In genomic region chr11:123454796-123455195, GRCh38 we compare ENCODE assay signal across 16 cellular contexts. TPM values are rescaled to one million over a fixed set of nuclear protein-coding genes. Genes with fewer than 3 reads are reported as not detected.
DNase-seq lines count a peak whose midpoint lies in the region; ATAC-seq and TF ChIP-seq lines count a peak whose summit lies in the region.
"Had no signal": no experiment of that assay in that cellular context is flagged by ENCODE, and none has a peak within 500 bp of the region (broad histone marks: within the 10 kb centered on the region; RNA-seq: fewer than 3 reads in every experiment).

No MANE protein-coding gene starts in this region.

- no peaks in the 10 kb centered on the region for H3K27me3 ChIP-seq in GM23338 (ENCODE audit: insufficient read depth)
- H3K27me3 ChIP-seq: spleen, uterus had no signal

- POLR2A ChIA-PET in activated CD4-positive, alpha-beta T cell treated with anti-CD3 and anti-CD28 coated beads, Interleukin-2, amount 10 ng/mL, durations not matched to agents 7 days and 5 days (lab: Charles Lee) = no interaction called here

- no peak overlapping the region for H2AFZ ChIP-seq in GM23338
- H2AFZ ChIP-seq: parathyroid adenoma had no signal

- H3K4me3 ChIP-seq in GM23338 = no peak overlapping the region
- H3K4me3 ChIP-seq: coronary artery, spleen, uterus had no signal

- H3K27ac Mint-ChIP-seq in activated CD4-positive, alpha-beta T cell treated with anti-CD3 and anti-CD28 coated beads, Interleukin-2, amount 10 ng/mL, durations not matched to agents 7 days and 5 days = peak overlapping the region; percentile 84
- H3K27ac Mint-ChIP-seq in GM23338 (no peak overlapping the region), immature natural killer cell (peak overlapping the region; percentile 56 to 80 (median 72))
- peak overlapping the region; percentile 94 for H3K27ac Mint-ChIP-seq in activated T-helper 17 cell treated with anti-CD3 and anti-CD28 coated beads, Interleukin-2, amount 50 U/mL, for 72 hours

- H3F3A ChIP-seq in GM23338 (replicated peaks; ENCODE audit: low read depth) = no peaks in the 10 kb centered on the region

- H4K20me1 ChIP-seq in GM23338 (replicated peaks; ENCODE audit: insufficient read depth) = peaks cover 6% of the 10 kb centered on the region; the same call in 1 of the 2 replicates

- H3K4me2 ChIP-seq in GM23338 = no peak overlapping the region

- DNase-seq in activated CD4-positive, alpha-beta T cell treated with anti-CD3 and anti-CD28 coated beads, Interleukin-2, amount 10 ng/mL, durations not matched to agents 7 days and 5 days = no peak
- DNase-seq in activated CD4-positive, alpha-beta T cell treated with anti-CD3 and anti-CD28 coated beads for 1 hour = no peak
- DNase-seq in GM23338 (ENCODE audit: low spot score) (no peak), immature natural killer cell (no peak), germinal center (ENCODE audit: low spot score) (no peak), mucosa of gallbladder (ENCODE audit: low spot score) (no peak)
- DNase-seq: Caco-2, GOT3, NCI-H146, NCI-H226, spleen, uterus had no signal

- H3K9me3 Mint-ChIP-seq in activated CD4-positive, alpha-beta T cell treated with anti-CD3 and anti-CD28 coated beads, Interleukin-2, amount 10 ng/mL, durations not matched to agents 7 days and 5 days = no peaks in the 10 kb centered on the region
- no peaks in the 10 kb centered on the region; the same call in 2 of the 3 replicates for H3K9me3 Mint-ChIP-seq in GM23338
- no peaks in the 10 kb centered on the region for H3K9me3 Mint-ChIP-seq in activated T-helper 17 cell treated with anti-CD3 and anti-CD28 coated beads, Interleukin-2, amount 50 U/mL, for 72 hours
- H3K9me3 Mint-ChIP-seq in immature natural killer cell = no peaks in the 10 kb centered on the region

- TF ChIP-seq CTCF in GM23338 (conservative IDR thresholded peaks at IDR 0.05; ENCODE audit: low read depth in 2 of 2) = no peak

- H3K36me3 Mint-ChIP-seq in activated CD4-positive, alpha-beta T cell treated with anti-CD3 and anti-CD28 coated beads, Interleukin-2, amount 10 ng/mL, durations not matched to agents 7 days and 5 days (ENCODE audit: low read depth) = peaks cover 18% of the 10 kb centered on the region
- no peaks in the 10 kb centered on the region; the same call in 2 of the 3 replicates for H3K36me3 Mint-ChIP-seq in GM23338 (ENCODE audit: low read depth)
- peaks cover 15% of the 10 kb centered on the region for H3K36me3 Mint-ChIP-seq in activated T-helper 17 cell treated with anti-CD3 and anti-CD28 coated beads, Interleukin-2, amount 50 U/mL, for 72 hours (ENCODE audit: low read depth)
- no peaks in the 10 kb centered on the region for H3K36me3 Mint-ChIP-seq in immature natural killer cell

- peaks cover 84% of the 10 kb centered on the region for H3K4me1 Mint-ChIP-seq in activated CD4-positive, alpha-beta T cell treated with anti-CD3 and anti-CD28 coated beads, Interleukin-2, amount 10 ng/mL, durations not matched to agents 7 days and 5 days
- H3K4me1 Mint-ChIP-seq in GM23338 (peaks cover 11% of the 10 kb centered on the region), immature natural killer cell (peaks cover 36 to 50% of the 10 kb centered on the region in 2 donors)
- H3K4me1 Mint-ChIP-seq in activated T-helper 17 cell treated with anti-CD3 and anti-CD28 coated beads, Interleukin-2, amount 50 U/mL, for 72 hours = peaks cover 46% of the 10 kb centered on the region

- H3K4me1 ChIP-seq in GM23338 (ENCODE audit: insufficient read depth) = peaks cover 13% of the 10 kb centered on the region
- H3K4me1 ChIP-seq: Caco-2, parathyroid adenoma had no signal

- H3K9me2 ChIP-seq in GM23338 (ENCODE audit: insufficient read depth) = no peaks in the 10 kb centered on the region

- H3K27ac ChIP-seq in GM23338 (ENCODE audit: low read depth) = peak overlapping the region; percentile 26; the same call in 1 of the 2 replicates
- H3K27ac ChIP-seq: coronary artery, parathyroid adenoma, uterus had no signal

- no peaks in the 10 kb centered on the region for H3K27me3 Mint-ChIP-seq in activated CD4-positive, alpha-beta T cell treated with anti-CD3 and anti-CD28 coated beads, Interleukin-2, amount 10 ng/mL, durations not matched to agents 7 days and 5 days
- H3K27me3 Mint-ChIP-seq in GM23338 (ENCODE audit: insufficient read depth, low read depth, poor library complexity) = peaks cover 5% of the 10 kb centered on the region
- no peaks in the 10 kb centered on the region for H3K27me3 Mint-ChIP-seq in activated T-helper 17 cell treated with anti-CD3 and anti-CD28 coated beads, Interleukin-2, amount 50 U/mL, for 72 hours
- peaks cover 0 to 4% (median 3%) of the 10 kb centered on the region in 3 donors for H3K27me3 Mint-ChIP-seq in immature natural killer cell (ENCODE audit: low read depth in 3 of 3)

- no peaks in the 10 kb centered on the region for H3K36me3 ChIP-seq in GM23338 (ENCODE audit: insufficient read depth)
- H3K36me3 ChIP-seq: spleen, uterus had no signal

- CTCF ChIA-PET in activated CD4-positive, alpha-beta T cell treated with anti-CD3 and anti-CD28 coated beads, Interleukin-2, amount 10 ng/mL, durations not matched to agents 7 days and 5 days (lab: Charles Lee) = interaction anchor here (0.8 to 1.5 kb wide), 4 partner anchors 9 to 20 kb away, joined by 3 to 6 read pairs (median 4); no protein-coding TSS in a partner anchor

- no peak overlapping the region for H3K4me3 Mint-ChIP-seq in activated CD4-positive, alpha-beta T cell treated with anti-CD3 and anti-CD28 coated beads, Interleukin-2, amount 10 ng/mL, durations not matched to agents 7 days and 5 days
- no peak overlapping the region for H3K4me3 Mint-ChIP-seq in GM23338
- peak overlapping the region; percentile 82 for H3K4me3 Mint-ChIP-seq in activated T-helper 17 cell treated with anti-CD3 and anti-CD28 coated beads, Interleukin-2, amount 50 U/mL, for 72 hours
- peak overlapping the region in 2 of 5 donors; percentile 15 to 66 for H3K4me3 Mint-ChIP-seq in immature natural killer cell

- ATAC-seq in GM23338 (no peak), GM19452 (IDR thresholded peaks at IDR 0.05; ENCODE audit: unreplicated experiment) (no peak)
- no peak for ATAC-seq in activated T-helper 17 cell treated with anti-CD3 and anti-CD28 coated beads, Interleukin-2, amount 50 U/mL, for 72 hours (replicated peaks)

- no peaks in the 10 kb centered on the region; the same call in 1 of the 2 replicates for H3K79me2 ChIP-seq in GM23338 (replicated peaks; ENCODE audit: insufficient read depth)
- H3K79me2 ChIP-seq: parathyroid adenoma had no signal

TF ChIP-seq in GM23338, 12 proteins besides CTCF, POLR2A, EP300 and RAD21:
- no peak for TF ChIP-seq EZH2phosphoT487 (IDR thresholded peaks at IDR 0.05; ENCODE audit: unreplicated experiment)
- TF ChIP-seq EZH2 (IDR thresholded peaks at IDR 0.05; ENCODE audit: low read depth, unreplicated experiment) = no peak
TF ChIP-seq in GM23338: peak in this region for 0.

RNA-seq across cellular contexts. Expression of gene GRAMD1B, which starts 24.7 kb away (rescaled TPM):
- 10 to 100 TPM; 35.3 to 36.3 TPM for total RNA-seq in activated CD4-positive, alpha-beta T cell treated with anti-CD3 and anti-CD28 coated beads, Interleukin-2, amount 10 ng/mL, durations not matched to agents 7 days and 5 days
- total RNA-seq in GM23338 (2014; rRNA removed; shearing (Covaris generic)) = 20.0 and 24.3 TPM in 2 replicates
- polyA plus RNA-seq in GM23338 (2016; fragmentation: Nextera tagmentation; extraction: Ambion mirVana) = 3.7 and 4.6 TPM in 2 replicates
- 10 to 100 TPM; 41.7 to 78.3 TPM for total RNA-seq in activated T-helper 17 cell treated with anti-CD3 and anti-CD28 coated beads, Interleukin-2, amount 50 U/mL, for 72 hours
- 1 to 10 TPM in 2 of 3 donors, under 1 TPM in 1; 0.78 to 3.4 (median 1.5) TPM for polyA plus RNA-seq in immature natural killer cell
- 118 TPM for total RNA-seq in mucosa of gallbladder
